27 cellular contexts compared by ENCODE assay signal in the genomic region with DNA sequence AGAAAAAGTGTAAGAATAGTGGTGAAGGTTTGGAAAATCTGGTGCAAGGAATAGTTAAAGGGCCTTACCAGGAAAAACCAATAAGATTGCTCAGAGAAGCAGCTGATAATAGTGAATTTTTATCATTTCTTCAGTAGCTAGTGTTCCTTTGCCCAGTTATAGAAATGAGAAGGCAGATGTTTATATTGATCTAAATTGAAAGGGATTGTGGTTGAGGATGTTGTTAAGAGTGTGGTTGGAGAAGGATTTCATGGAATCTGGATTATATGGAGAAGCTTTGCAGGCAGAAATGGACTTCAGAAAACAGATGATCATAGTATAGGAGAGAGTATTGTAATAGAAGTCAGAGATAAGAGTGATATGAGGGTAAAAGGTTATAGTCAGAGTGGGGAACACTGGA.
DNase-seq lines count a peak whose midpoint lies in the region; ATAC-seq and TF ChIP-seq lines count a peak whose summit lies in the region.
"Had no signal": no experiment of that assay in that cellular context is flagged by ENCODE, and none has a peak within 500 bp of the region (broad histone marks: within the 10 kb centered on the region; RNA-seq: fewer than 3 reads in every experiment).

No MANE protein-coding gene starts in this region.

- no peaks in the 10 kb centered on the region for H3K27me3 ChIP-seq in smooth muscle cell (ENCODE audit: low read depth)
- no peaks in the 10 kb centered on the region for H3K27me3 ChIP-seq in ascending aorta
- H3K27me3 ChIP-seq: BLaER1, testis, vagina had no signal

- H3K79me2 ChIP-seq in smooth muscle cell (ENCODE audit: low read depth): no peaks in the 10 kb centered on the region

- no peak overlapping the region for H2AFZ ChIP-seq in smooth muscle cell (ENCODE audit: low read depth)

- H3K4me3 Mint-ChIP-seq in activated T-cell treated with anti-CD3 and anti-CD28 coated beads, Interleukin-2, amount 50 U/mL, for 4 hours: no peak overlapping the region
- H3K4me3 Mint-ChIP-seq: activated CD4-positive, alpha-beta T cell treated with anti-CD3 and anti-CD28 coated beads for 36 hours; central memory CD8-positive, alpha-beta T cell; IgD-negative memory B cell; naive thymus-derived CD8-positive, alpha-beta T cell; T-helper 1 cell treated with Interleukin-12 subunit alpha and Interleukin-12 subunit beta and Interleukin-4 antibody, amounts not matched to agents 30 μg/mL and 1 μg/mL, for 36 hours had no signal

- H3K9ac ChIP-seq in smooth muscle cell (ENCODE audit: low read depth): no peak overlapping the region
- H3K9ac ChIP-seq: BLaER1 had no signal

- H3K9me3 ChIP-seq in smooth muscle cell (replicated peaks; ENCODE audit: low read depth): peaks cover 3% of the 10 kb centered on the region
- H3K9me3 ChIP-seq in ascending aorta: no peaks in the 10 kb centered on the region
- H3K9me3 ChIP-seq: BLaER1, testis, vagina had no signal

- no peaks in the 10 kb centered on the region for H3K27me3 Mint-ChIP-seq in activated T-cell treated with anti-CD3 and anti-CD28 coated beads, Interleukin-2, amount 50 U/mL, for 4 hours (ENCODE audit: low read depth)
- H3K27me3 Mint-ChIP-seq: activated CD4-positive, alpha-beta T cell treated with anti-CD3 and anti-CD28 coated beads for 36 hours; central memory CD8-positive, alpha-beta T cell; IgD-negative memory B cell; naive thymus-derived CD8-positive, alpha-beta T cell had no signal

- H3K4me3 ChIP-seq in smooth muscle cell (no peak overlapping the region), ascending aorta (no peak overlapping the region)
- H3K4me3 ChIP-seq: BLaER1, testis, vagina had no signal

- peaks cover 7% of the 10 kb centered on the region for H3F3A ChIP-seq in smooth muscle cell (ENCODE audit: low read depth)

- no peaks in the 10 kb centered on the region for H3K36me3 Mint-ChIP-seq in activated T-cell treated with anti-CD3 and anti-CD28 coated beads, Interleukin-2, amount 50 U/mL, for 4 hours (ENCODE audit: insufficient read depth)
- H3K36me3 Mint-ChIP-seq: IgD-negative memory B cell had no signal

- no peak for TF ChIP-seq CTCF in smooth muscle cell (IDR thresholded peaks at IDR 0.05; ENCODE audit: borderline replicate concordance, insufficient read depth, poor library complexity, severe bottlenecking)
- TF ChIP-seq CTCF in ascending aorta (IDR thresholded peaks at IDR 0.05): no peak

- peak overlapping the region; percentile 33 for H3K27ac ChIP-seq in smooth muscle cell (ENCODE audit: low read depth)
- H3K27ac ChIP-seq in ascending aorta: no peak overlapping the region
- H3K27ac ChIP-seq: BLaER1, testis, vagina had no signal

- intact Hi-C loops in ascending aorta (cut with DNase I): no loop called here

- peaks cover 4% of the 10 kb centered on the region for H4K20me1 ChIP-seq in smooth muscle cell (ENCODE audit: low read depth)
- H4K20me1 ChIP-seq: BLaER1 had no signal

- ATAC-seq in activated T-cell treated with anti-CD3 and anti-CD28 coated beads, Interleukin-2, amount 50 U/mL, for 4 hours: no peak
- ATAC-seq: activated CD4-positive, alpha-beta T cell treated with anti-CD3 and anti-CD28 coated beads for 36 hours; left ventricle myocardium superior; naive thymus-derived CD8-positive, alpha-beta T cell had no signal

- no peaks in the 10 kb centered on the region for H3K9me3 Mint-ChIP-seq in activated T-cell treated with anti-CD3 and anti-CD28 coated beads, Interleukin-2, amount 50 U/mL, for 4 hours
- H3K9me3 Mint-ChIP-seq: central memory CD8-positive, alpha-beta T cell; IgD-negative memory B cell; T-helper 1 cell treated with Interleukin-12 subunit alpha and Interleukin-12 subunit beta and Interleukin-4 antibody, amounts not matched to agents 30 μg/mL and 1 μg/mL, for 36 hours had no signal

- peaks cover 5% of the 10 kb centered on the region for H3K4me1 ChIP-seq in smooth muscle cell (ENCODE audit: low read depth)
- H3K4me1 ChIP-seq in ascending aorta: no peaks in the 10 kb centered on the region
- H3K4me1 ChIP-seq: BLaER1, testis, vagina had no signal

- DNase-seq in EH (ENCODE audit: low read depth) (peak; percentile 81), NCI-H82 (lab: John Stamatoyannopoulos, UW) (peak; percentile 11), dedifferentiated amniotic fluid mesenchymal stem cell (ENCODE audit: extremely low spot score) (peak; percentile 59), smooth muscle cell (lab: John Stamatoyannopoulos, UW; ENCODE audit: unreplicated experiment) (no peak), ascending aorta (ENCODE audit: low spot score in 2 of 2) (no peak), foreskin melanocyte (no peak)
- no peak for DNase-seq in activated T-cell treated with anti-CD3 and anti-CD28 coated beads, Interleukin-2, amount 50 U/mL, for 4 hours
- DNase-seq: activated CD4-positive, alpha-beta T cell treated with anti-CD3 and anti-CD28 coated beads for 36 hours; activated CD8-positive, alpha-beta memory T cell treated with anti-CD3 and anti-CD28 coated beads for 24 hours; activated T-cell treated with anti-CD3 and anti-CD28 coated beads, Interleukin-2, amount 50 U/mL, for 1 hour; amygdala; hypothalamus; left ventricle myocardium superior; midbrain; naive thymus-derived CD8-positive, alpha-beta T cell; NCI-H2029 treated with DMSO at 0.1 percent for 48 hours; NCI-H2227 treated with DMSO at 0.1 percent for 48 hours; NCI-H69; RPMI8226; stimulated activated CD4-positive, alpha-beta T cell treated with anti-CD3 and anti-CD28 coated beads, Interleukin-4, amount 100 ng/mL, for 4 hours; stimulated activated naive CD4-positive, alpha-beta T cell treated with Interleukin-2 at 50 U/mL for 16 hours; testis had no signal

- peak overlapping the region; percentile 54 for H3K4me2 ChIP-seq in smooth muscle cell
- H3K4me2 ChIP-seq: BLaER1 had no signal

- H3K4me1 Mint-ChIP-seq in activated T-cell treated with anti-CD3 and anti-CD28 coated beads, Interleukin-2, amount 50 U/mL, for 4 hours (ENCODE audit: low read depth): no peaks in the 10 kb centered on the region
- H3K4me1 Mint-ChIP-seq: activated CD4-positive, alpha-beta T cell treated with anti-CD3 and anti-CD28 coated beads for 36 hours; central memory CD8-positive, alpha-beta T cell; IgD-negative memory B cell; naive thymus-derived CD8-positive, alpha-beta T cell had no signal

- H3K36me3 ChIP-seq in smooth muscle cell (ENCODE audit: low read depth) (no peaks in the 10 kb centered on the region), ascending aorta (no peaks in the 10 kb centered on the region)
- H3K36me3 ChIP-seq: BLaER1, vagina had no signal

Comparison
In these comparisons a context has a peak if more than half of its experiments do, and no peak if none do; other contexts are left out.
1. DNase-seq: peak in EH (single experiment), NCI-H82 (single experiment) and dedifferentiated amniotic fluid mesenchymal stem cell (single experiment); none in smooth muscle cell (single experiment), ascending aorta (0 of 2), foreskin melanocyte (single experiment) and activated T-cell treated with anti-CD3 and anti-CD28 coated beads, Interleukin-2, amount 50 U/mL, for 4 hours (single experiment).